ENCODE assay signal across 34 cellular contexts in the genomic region with DNA sequence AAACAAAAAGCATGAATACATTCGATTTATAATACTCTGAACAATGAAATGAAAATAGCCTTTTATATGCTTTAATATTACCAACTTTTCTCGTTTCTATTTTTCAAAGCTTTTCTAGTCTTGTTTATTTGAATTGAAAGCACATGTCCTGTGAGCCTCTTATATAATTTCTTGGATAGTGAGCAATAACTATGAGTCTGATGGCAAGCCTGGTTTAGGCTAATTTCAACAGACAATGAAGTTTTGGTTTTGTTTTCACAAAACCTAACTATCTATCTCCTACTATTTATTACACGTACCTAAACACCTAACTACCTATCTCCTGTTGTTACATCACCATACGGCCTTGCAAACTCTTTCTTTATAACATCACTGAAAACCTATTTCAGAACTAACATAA. TPM values are rescaled to one million over a fixed set of nuclear protein-coding genes. Genes with fewer than 3 reads are reported as not detected.
"Had no signal": no experiment of that assay in that cellular context is flagged by ENCODE, and none has a peak within 500 bp of the region (broad histone marks: within the 10 kb centered on the region; RNA-seq: fewer than 3 reads in every experiment).

No MANE protein-coding gene starts in this region.

- DNase-seq: KG1, MM.1S, MV-4-11, NCI-H1092 treated with DMSO at 0.1 percent for 48 hours, NCI-H1105 treated with DMSO at 0.1 percent for 48 hours, NCI-H1417, NCI-H1436, NCI-H146, NCI-H1694, NCI-H187, NCI-H1930, NCI-H2029 treated with DMSO at 0.1 percent for 48 hours, NCI-H2081 treated with DMSO at 0.1 percent for 48 hours, NCI-H2107, NCI-H2171, NCI-H226, NCI-H446 treated with DMSO at 0.1 percent for 48 hours, NCI-H510A, NCI-H524, NCI-H526, NCI-H69, NCI-H748 treated with DMSO at 0.1 percent for 48 hours, NCI-H82, OCI-M1, PC-3, Peyer's patch, Right ventricle myocardium superior, RPMI8226, SHP77 treated with DMSO at 0.1 percent for 48 hours, SW 1271 had no signal

- H3K27ac ChIP-seq: Peyer's patch, SJSA1 had no signal

- H3K4me3 ChIP-seq: K562, Peyer's patch, SJSA1 had no signal

- H3K4me1 ChIP-seq: Peyer's patch, SJSA1 had no signal

- ATAC-seq: K562, PC-3 had no signal

- H3K9me3 ChIP-seq: Peyer's patch, SJSA1 had no signal

- H3K27me3 ChIP-seq: Peyer's patch, SJSA1 had no signal

- H3K36me3 ChIP-seq: Peyer's patch, SJSA1 had no signal

RNA-seq across cellular contexts. Expression of a gene that starts 30.7 kb away (rescaled TPM):
- total RNA-seq: K562, LHCN-M2, MCF 10A, PC-3, Peyer's patch, SJSA1 had no signal
